8 cellular contexts compared by ENCODE assay signal in the genomic region with DNA sequence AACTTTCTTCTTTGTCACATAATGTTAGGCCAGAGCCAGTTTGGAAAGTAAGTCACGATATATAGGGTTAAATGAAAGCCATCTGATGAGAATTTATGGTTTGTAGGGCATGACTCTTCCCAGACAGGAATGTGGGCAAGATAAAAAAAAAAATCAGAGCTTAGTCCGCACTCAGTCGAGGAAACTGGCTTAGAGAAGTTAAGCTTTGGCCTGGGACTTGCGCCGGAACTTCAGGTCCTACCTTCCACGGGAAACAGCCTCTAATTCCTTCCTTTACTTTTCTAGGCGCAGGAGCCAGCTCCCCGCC. TPM values are rescaled to one million over a fixed set of nuclear protein-coding genes. Genes with fewer than 3 reads are reported as not detected.
DNase-seq lines count a peak whose midpoint lies in the region; ATAC-seq and TF ChIP-seq lines count a peak whose summit lies in the region.

No MANE protein-coding gene starts in this region.

- no peak for ATAC-seq in WTC11
- ATAC-seq in GM21447 (IDR thresholded peaks at IDR 0.05; ENCODE audit: unreplicated experiment) = no peak

- peak overlapping the region; percentile 99 for H3K4me2 ChIP-seq in skeletal muscle satellite cell (ENCODE audit: low read length)

- POLR2A ChIA-PET in WTC11 (lab: Charles Lee) = interaction anchor here (0.6 to 2.2 kb wide), 4 partner anchors 79 to 259 kb away, joined by 3 to 5 read pairs (median 4); a partner anchor contains a TSS

- H3K36me3 Mint-ChIP-seq in WTC11 = peaks cover 7% of the 10 kb centered on the region

- no peak for TF ChIP-seq CTCF in WTC11 (IDR thresholded peaks at IDR 0.05)

- peaks cover 19% of the 10 kb centered on the region for H3K4me1 ChIP-seq in HAP-1
- peaks cover 18% of the 10 kb centered on the region for H3K4me1 ChIP-seq in skeletal muscle satellite cell (ENCODE audit: control insufficient read depth, insufficient read depth, low read length)

- H3K4me3 ChIP-seq in HAP-1 (peak overlapping the region; percentile 68), skeletal muscle satellite cell (ENCODE audit: low read length) (peak overlapping the region; percentile 99)

- H3K4me1 Mint-ChIP-seq in WTC11 = peaks cover 46% of the 10 kb centered on the region

- H3K9me3 ChIP-seq in HAP-1 = no peaks in the 10 kb centered on the region
- H3K9me3 ChIP-seq in skeletal muscle satellite cell (replicated peaks; ENCODE audit: low read length) = no peaks in the 10 kb centered on the region

- DNase-seq in HAP-1 (ENCODE audit: low spot score in 2 of 2) (peak in 1 of 2 experiments; percentile 75), WTC11 (ENCODE audit: low spot score) (no peak), globus pallidus (ENCODE audit: low spot score) (peak; percentile 4), KG1 (lab: John Stamatoyannopoulos, UW) (no peak), hippocampal formation (lab: John Stamatoyannopoulos, UW) (no peak), NCI-H345 (lab: John Stamatoyannopoulos, UW) (no peak)

- peak overlapping the region; percentile 82 for H3K27ac Mint-ChIP-seq in WTC11

- H3K4me3 Mint-ChIP-seq in WTC11 = peak overlapping the region; percentile 91

- CTCF ChIA-PET in WTC11 (lab: Charles Lee) = interaction anchor here (0.6 to 2.3 kb wide), 8 partner anchors 25 to 484 kb away, joined by 3 to 12 read pairs (median 4); no protein-coding TSS in a partner anchor

- H3K27me3 Mint-ChIP-seq in WTC11 (ENCODE audit: low read depth) = no peaks in the 10 kb centered on the region

- no peaks in the 10 kb centered on the region for H3K9me3 Mint-ChIP-seq in WTC11

- H3K27me3 ChIP-seq in HAP-1 (ENCODE audit: low read depth) (no peaks in the 10 kb centered on the region), skeletal muscle satellite cell (ENCODE audit: control insufficient read depth, insufficient read depth, low read length) (no peaks in the 10 kb centered on the region)

- H3K36me3 ChIP-seq in HAP-1 (replicated peaks) = peaks cover 28% of the 10 kb centered on the region
- peaks cover 9% of the 10 kb centered on the region for H3K36me3 ChIP-seq in skeletal muscle satellite cell (ENCODE audit: insufficient read depth, low read length)

- in situ Hi-C loops in HAP-1 (cut with MboI; ENCODE audit: low sequenced_read_pairs) = no loop called here

- H3K9ac ChIP-seq in skeletal muscle satellite cell (ENCODE audit: low read depth, low read length) = peak overlapping the region; percentile 100

TF ChIP-seq in WTC11, 78 proteins besides CTCF, POLR2A, EP300 and RAD21 (continues in another document):
- TF ChIP-seq, protein P1, sequence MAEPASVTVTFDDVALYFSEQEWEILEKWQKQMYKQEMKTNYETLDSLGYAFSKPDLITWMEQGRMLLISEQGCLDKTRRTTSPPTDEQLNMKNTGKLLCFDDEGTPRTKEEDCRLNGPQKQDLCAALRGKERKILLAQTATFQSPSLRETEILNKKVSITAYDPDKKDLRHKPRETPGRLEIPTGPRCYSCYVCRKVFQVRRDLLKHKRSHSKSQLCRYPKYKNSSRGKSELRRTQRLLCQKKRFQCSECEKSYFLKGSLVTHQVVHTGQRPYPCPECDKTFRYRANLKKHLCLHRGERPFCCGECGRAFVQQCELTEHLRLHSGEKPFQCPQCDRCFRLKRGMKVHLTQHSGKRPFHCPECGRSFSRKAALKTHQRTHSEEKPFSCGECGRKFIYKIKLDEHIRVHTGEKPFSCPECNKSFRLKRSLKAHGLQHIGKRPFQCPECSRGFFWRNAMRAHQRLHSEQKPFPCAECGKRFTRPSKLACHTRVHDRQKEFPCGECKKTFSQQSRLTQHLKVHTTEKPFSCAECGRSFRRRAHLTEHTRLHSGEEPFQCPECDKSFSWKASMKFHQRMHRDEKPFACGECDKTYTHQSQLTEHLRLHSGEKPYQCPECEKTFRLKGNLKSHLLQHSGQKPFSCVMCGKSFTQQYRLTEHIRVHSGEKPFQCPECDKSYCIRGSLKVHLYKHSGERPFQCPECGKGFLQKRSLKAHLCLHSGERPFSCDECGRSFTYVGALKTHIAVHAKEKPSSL (CRISPR knock-in tag; conservative IDR thresholded peaks at IDR 0.05) = no peak
- TF ChIP-seq FOXP1 (CRISPR knock-in tag; IDR thresholded peaks at IDR 0.05; ENCODE audit: borderline replicate concordance) (no peak), TEAD4 (CRISPR knock-in tag; IDR thresholded peaks at IDR 0.05) (no peak), ETV6 (CRISPR knock-in tag; IDR thresholded peaks at IDR 0.05) (no peak), CREM (CRISPR knock-in tag; IDR thresholded peaks at IDR 0.05) (no peak), IRF2 (CRISPR knock-in tag; IDR thresholded peaks at IDR 0.05; ENCODE audit: borderline replicate concordance, low read depth) (no peak), EMX1 (CRISPR knock-in tag; IDR thresholded peaks at IDR 0.05) (no peak)
- TF ChIP-seq, protein P2, sequence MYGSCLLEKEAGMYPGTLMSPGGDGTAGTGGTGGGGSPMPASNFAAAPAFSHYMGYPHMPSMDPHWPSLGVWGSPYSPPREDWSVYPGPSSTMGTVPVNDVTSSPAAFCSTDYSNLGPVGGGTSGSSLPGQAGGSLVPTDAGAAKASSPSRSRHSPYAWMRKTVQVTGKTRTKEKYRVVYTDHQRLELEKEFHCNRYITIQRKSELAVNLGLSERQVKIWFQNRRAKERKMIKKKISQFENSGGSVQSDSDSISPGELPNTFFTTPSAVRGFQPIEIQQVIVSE (CRISPR knock-in tag; IDR thresholded peaks at IDR 0.05; ENCODE audit: borderline replicate concordance) = no peak
- TF ChIP-seq, protein P3, sequence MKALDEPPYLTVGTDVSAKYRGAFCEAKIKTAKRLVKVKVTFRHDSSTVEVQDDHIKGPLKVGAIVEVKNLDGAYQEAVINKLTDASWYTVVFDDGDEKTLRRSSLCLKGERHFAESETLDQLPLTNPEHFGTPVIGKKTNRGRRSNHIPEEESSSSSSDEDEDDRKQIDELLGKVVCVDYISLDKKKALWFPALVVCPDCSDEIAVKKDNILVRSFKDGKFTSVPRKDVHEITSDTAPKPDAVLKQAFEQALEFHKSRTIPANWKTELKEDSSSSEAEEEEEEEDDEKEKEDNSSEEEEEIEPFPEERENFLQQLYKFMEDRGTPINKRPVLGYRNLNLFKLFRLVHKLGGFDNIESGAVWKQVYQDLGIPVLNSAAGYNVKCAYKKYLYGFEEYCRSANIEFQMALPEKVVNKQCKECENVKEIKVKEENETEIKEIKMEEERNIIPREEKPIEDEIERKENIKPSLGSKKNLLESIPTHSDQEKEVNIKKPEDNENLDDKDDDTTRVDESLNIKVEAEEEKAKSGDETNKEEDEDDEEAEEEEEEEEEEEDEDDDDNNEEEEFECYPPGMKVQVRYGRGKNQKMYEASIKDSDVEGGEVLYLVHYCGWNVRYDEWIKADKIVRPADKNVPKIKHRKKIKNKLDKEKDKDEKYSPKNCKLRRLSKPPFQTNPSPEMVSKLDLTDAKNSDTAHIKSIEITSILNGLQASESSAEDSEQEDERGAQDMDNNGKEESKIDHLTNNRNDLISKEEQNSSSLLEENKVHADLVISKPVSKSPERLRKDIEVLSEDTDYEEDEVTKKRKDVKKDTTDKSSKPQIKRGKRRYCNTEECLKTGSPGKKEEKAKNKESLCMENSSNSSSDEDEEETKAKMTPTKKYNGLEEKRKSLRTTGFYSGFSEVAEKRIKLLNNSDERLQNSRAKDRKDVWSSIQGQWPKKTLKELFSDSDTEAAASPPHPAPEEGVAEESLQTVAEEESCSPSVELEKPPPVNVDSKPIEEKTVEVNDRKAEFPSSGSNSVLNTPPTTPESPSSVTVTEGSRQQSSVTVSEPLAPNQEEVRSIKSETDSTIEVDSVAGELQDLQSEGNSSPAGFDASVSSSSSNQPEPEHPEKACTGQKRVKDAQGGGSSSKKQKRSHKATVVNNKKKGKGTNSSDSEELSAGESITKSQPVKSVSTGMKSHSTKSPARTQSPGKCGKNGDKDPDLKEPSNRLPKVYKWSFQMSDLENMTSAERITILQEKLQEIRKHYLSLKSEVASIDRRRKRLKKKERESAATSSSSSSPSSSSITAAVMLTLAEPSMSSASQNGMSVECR (CRISPR knock-in tag; IDR thresholded peaks at IDR 0.05; ENCODE audit: borderline replicate concordance) = no peak
- TF ChIP-seq, protein P4, sequence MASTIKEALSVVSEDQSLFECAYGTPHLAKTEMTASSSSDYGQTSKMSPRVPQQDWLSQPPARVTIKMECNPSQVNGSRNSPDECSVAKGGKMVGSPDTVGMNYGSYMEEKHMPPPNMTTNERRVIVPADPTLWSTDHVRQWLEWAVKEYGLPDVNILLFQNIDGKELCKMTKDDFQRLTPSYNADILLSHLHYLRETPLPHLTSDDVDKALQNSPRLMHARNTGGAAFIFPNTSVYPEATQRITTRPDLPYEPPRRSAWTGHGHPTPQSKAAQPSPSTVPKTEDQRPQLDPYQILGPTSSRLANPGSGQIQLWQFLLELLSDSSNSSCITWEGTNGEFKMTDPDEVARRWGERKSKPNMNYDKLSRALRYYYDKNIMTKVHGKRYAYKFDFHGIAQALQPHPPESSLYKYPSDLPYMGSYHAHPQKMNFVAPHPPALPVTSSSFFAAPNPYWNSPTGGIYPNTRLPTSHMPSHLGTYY (CRISPR knock-in tag; IDR thresholded peaks at IDR 0.05) = no peak
- TF ChIP-seq, protein P5, sequence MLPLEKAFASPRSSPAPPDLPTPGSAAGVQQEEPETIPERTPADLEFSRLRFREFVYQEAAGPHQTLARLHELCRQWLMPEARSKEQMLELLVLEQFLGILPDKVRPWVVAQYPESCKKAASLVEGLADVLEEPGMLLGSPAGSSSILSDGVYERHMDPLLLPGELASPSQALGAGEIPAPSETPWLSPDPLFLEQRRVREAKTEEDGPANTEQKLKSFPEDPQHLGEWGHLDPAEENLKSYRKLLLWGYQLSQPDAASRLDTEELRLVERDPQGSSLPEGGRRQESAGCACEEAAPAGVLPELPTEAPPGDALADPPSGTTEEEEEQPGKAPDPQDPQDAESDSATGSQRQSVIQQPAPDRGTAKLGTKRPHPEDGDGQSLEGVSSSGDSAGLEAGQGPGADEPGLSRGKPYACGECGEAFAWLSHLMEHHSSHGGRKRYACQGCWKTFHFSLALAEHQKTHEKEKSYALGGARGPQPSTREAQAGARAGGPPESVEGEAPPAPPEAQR (CRISPR knock-in tag; IDR thresholded peaks at IDR 0.05) = no peak
- TF ChIP-seq, protein P6, sequence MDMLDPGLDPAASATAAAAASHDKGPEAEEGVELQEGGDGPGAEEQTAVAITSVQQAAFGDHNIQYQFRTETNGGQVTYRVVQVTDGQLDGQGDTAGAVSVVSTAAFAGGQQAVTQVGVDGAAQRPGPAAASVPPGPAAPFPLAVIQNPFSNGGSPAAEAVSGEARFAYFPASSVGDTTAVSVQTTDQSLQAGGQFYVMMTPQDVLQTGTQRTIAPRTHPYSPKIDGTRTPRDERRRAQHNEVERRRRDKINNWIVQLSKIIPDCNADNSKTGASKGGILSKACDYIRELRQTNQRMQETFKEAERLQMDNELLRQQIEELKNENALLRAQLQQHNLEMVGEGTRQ (CRISPR knock-in tag; IDR thresholded peaks at IDR 0.05) = no peak

RNA-seq across cellular contexts. Expression of a gene that starts 0.5 kb away (rescaled TPM):
- total RNA-seq in WTC11 (2021) = 24.0 to 26.2 TPM (median 24.7 TPM) in 3 replicates
- 15.1 and 16.2 TPM in 2 replicates for total RNA-seq in skeletal muscle satellite cell (2012; rRNA removed)

RNA-seq across cellular contexts. Expression of a gene that starts 1.0 kb away (rescaled TPM):
- total RNA-seq in WTC11 (2021) = 28.5 to 31.6 TPM (median 29.1 TPM) in 3 replicates
- 17.2 and 19.2 TPM in 2 replicates for total RNA-seq in skeletal muscle satellite cell (2012; rRNA removed)
